ENCODE assay signal across 24 cellular contexts in genomic region chr21:45084121-45084520, GRCh38. TPM values are rescaled to one million over a fixed set of nuclear protein-coding genes. Genes with fewer than 3 reads are reported as not detected.
DNase-seq lines count a peak whose midpoint lies in the region; ATAC-seq lines count a peak whose summit lies in the region.
"Had no signal": no experiment of that assay in that cellular context is flagged by ENCODE, and none has a peak within 500 bp of the region (broad histone marks: within the 10 kb centered on the region; RNA-seq: fewer than 3 reads in every experiment).

No MANE protein-coding gene starts in this region.

- peak overlapping the region; percentile 53 for H3K27ac ChIP-seq in CD4-positive, CD25-positive, alpha-beta regulatory T cell (ENCODE audit: insufficient read depth, low read length, poor library complexity, severe bottlenecking)
- H3K27ac ChIP-seq: cardiac muscle cell, KMS-11 had no signal

- H3K4me1 Mint-ChIP-seq in activated CD4-positive, alpha-beta T cell treated with anti-CD3 and anti-CD28 coated beads for 36 hours: peaks cover 100% of the 10 kb centered on the region
- peaks cover 60 to 98% (median 87%) of the 10 kb centered on the region in 4 donors for H3K4me1 Mint-ChIP-seq in CD4-positive, CD25-positive, alpha-beta regulatory T cell
- H3K4me1 Mint-ChIP-seq in activated CD4-positive, alpha-beta memory T cell treated with anti-CD3 and anti-CD28 coated beads, Interleukin-2, amount 10 ng/mL, durations not matched to agents 7 days and 5 days: peaks cover 100% of the 10 kb centered on the region
- peaks cover 73% of the 10 kb centered on the region in 2 donors for H3K4me1 Mint-ChIP-seq in effector memory CD8-positive, alpha-beta T cell (ENCODE audit: low read depth in 2 of 2)

- no peaks in the 10 kb centered on the region for H3K9me3 Mint-ChIP-seq in activated CD4-positive, alpha-beta T cell treated with anti-CD3 and anti-CD28 coated beads for 36 hours (ENCODE audit: low read depth)
- no peaks in the 10 kb centered on the region for H3K9me3 Mint-ChIP-seq in CD4-positive, CD25-positive, alpha-beta regulatory T cell
- H3K9me3 Mint-ChIP-seq in activated CD4-positive, alpha-beta memory T cell treated with anti-CD3 and anti-CD28 coated beads, Interleukin-2, amount 10 ng/mL, durations not matched to agents 7 days and 5 days: no peaks in the 10 kb centered on the region
- no peaks in the 10 kb centered on the region for H3K9me3 Mint-ChIP-seq in effector memory CD8-positive, alpha-beta T cell
- H3K9me3 Mint-ChIP-seq: dendritic cell treated with granulocyte-macrophage colony-stimulating factor and Interleukin-4, amounts not matched to agents 40 ng/mL and 50 ng/mL, for 4 days; type B pancreatic cell had no signal

- H3K4me1 ChIP-seq in CD4-positive, CD25-positive, alpha-beta regulatory T cell (ENCODE audit: control insufficient read depth, insufficient read depth, low read length, poor library complexity, severe bottlenecking): peaks cover 83% of the 10 kb centered on the region

- POLR2A ChIA-PET in activated CD4-positive, alpha-beta T cell treated with anti-CD3 and anti-CD28 coated beads for 36 hours (lab: Charles Lee): no interaction called here
- POLR2A ChIA-PET in activated CD4-positive, alpha-beta memory T cell treated with anti-CD3 and anti-CD28 coated beads, Interleukin-2, amount 10 ng/mL, durations not matched to agents 7 days and 5 days (lab: Charles Lee): interaction anchor here (1.1 kb wide), 1 partner anchor 10 kb away, joined by 5 read pairs; the partner anchor contains the start of gene ADARB1

- H3K36me3 ChIP-seq in CD4-positive, CD25-positive, alpha-beta regulatory T cell (ENCODE audit: control insufficient read depth, insufficient read depth, low read length): no peaks in the 10 kb centered on the region
- H3K36me3 ChIP-seq: cardiac muscle cell had no signal

- no peaks in the 10 kb centered on the region for H3K27me3 Mint-ChIP-seq in activated CD4-positive, alpha-beta T cell treated with anti-CD3 and anti-CD28 coated beads for 36 hours
- H3K27me3 Mint-ChIP-seq in CD4-positive, CD25-positive, alpha-beta regulatory T cell: no peaks in the 10 kb centered on the region
- H3K27me3 Mint-ChIP-seq in activated CD4-positive, alpha-beta memory T cell treated with anti-CD3 and anti-CD28 coated beads, Interleukin-2, amount 10 ng/mL, durations not matched to agents 7 days and 5 days: no peaks in the 10 kb centered on the region
- no peaks in the 10 kb centered on the region for H3K27me3 Mint-ChIP-seq in effector memory CD8-positive, alpha-beta T cell
- H3K27me3 Mint-ChIP-seq: type B pancreatic cell had no signal

- H3K27me3 ChIP-seq in CD4-positive, CD25-positive, alpha-beta regulatory T cell (ENCODE audit: control insufficient read depth, insufficient read depth, low read length): no peaks in the 10 kb centered on the region
- H3K27me3 ChIP-seq: cardiac muscle cell, stomach had no signal

- intact Hi-C loops in activated CD4-positive, alpha-beta T cell treated with anti-CD3 and anti-CD28 coated beads for 36 hours (cut with DNase I, micrococcal nuclease): loop anchor here (5.0 to 10.0 kb wide), 2 partner anchors 203 to 269 kb away; partner anchors contain the start of genes POFUT2 (in 1 of the 2) and SUMO3 (in 1 of the 2)

- no peaks in the 10 kb centered on the region for H3K9me3 ChIP-seq in CD4-positive, CD25-positive, alpha-beta regulatory T cell (ENCODE audit: control insufficient read depth in 2 of 2, low read length in 2 of 2)
- H3K9me3 ChIP-seq: stomach had no signal

- peaks cover 35% of the 10 kb centered on the region for H3K36me3 Mint-ChIP-seq in activated CD4-positive, alpha-beta T cell treated with anti-CD3 and anti-CD28 coated beads for 36 hours (ENCODE audit: low read depth)
- peaks cover 19% of the 10 kb centered on the region for H3K36me3 Mint-ChIP-seq in CD4-positive, CD25-positive, alpha-beta regulatory T cell
- H3K36me3 Mint-ChIP-seq in activated CD4-positive, alpha-beta memory T cell treated with anti-CD3 and anti-CD28 coated beads, Interleukin-2, amount 10 ng/mL, durations not matched to agents 7 days and 5 days (ENCODE audit: low read depth): peaks cover 34% of the 10 kb centered on the region
- H3K36me3 Mint-ChIP-seq in effector memory CD8-positive, alpha-beta T cell (ENCODE audit: insufficient read depth): peaks cover 9% of the 10 kb centered on the region

- no peak overlapping the region for H3K4me3 Mint-ChIP-seq in activated CD4-positive, alpha-beta T cell treated with anti-CD3 and anti-CD28 coated beads for 36 hours
- H3K4me3 Mint-ChIP-seq in CD4-positive, CD25-positive, alpha-beta regulatory T cell: peak overlapping the region in 3 of 4 donors; percentile 59 to 75 (median 73)
- no peak overlapping the region for H3K4me3 Mint-ChIP-seq in activated CD4-positive, alpha-beta memory T cell treated with anti-CD3 and anti-CD28 coated beads, Interleukin-2, amount 10 ng/mL, durations not matched to agents 7 days and 5 days
- peak overlapping the region; percentile 19 to 51 for H3K4me3 Mint-ChIP-seq in effector memory CD8-positive, alpha-beta T cell
- H3K4me3 Mint-ChIP-seq: dendritic cell treated with granulocyte-macrophage colony-stimulating factor and Interleukin-4, amounts not matched to agents 40 ng/mL and 50 ng/mL, for 4 days; type B pancreatic cell had no signal

- ATAC-seq in activated CD4-positive, alpha-beta T cell treated with anti-CD3 and anti-CD28 coated beads for 36 hours: peak; percentile 41
- no peak for ATAC-seq in CD4-positive, CD25-positive, alpha-beta regulatory T cell (ENCODE audit: low read depth in 2 of 2)
- ATAC-seq in effector memory CD8-positive, alpha-beta T cell (replicated peaks): no peak
- no peak for ATAC-seq in HG03457 (IDR thresholded peaks at IDR 0.05; ENCODE audit: unreplicated experiment)
- ATAC-seq: HCT116 had no signal

- DNase-seq in activated CD4-positive, alpha-beta T cell treated with anti-CD3 and anti-CD28 coated beads for 36 hours: peak; percentile 51
- no peak for DNase-seq in activated CD4-positive, alpha-beta T cell treated with anti-CD3 and anti-CD28 coated beads, Interleukin-2, amount 50 U/mL, for 48 hours
- peak in 1 of 3 donors; percentile 49 for DNase-seq in CD4-positive, CD25-positive, alpha-beta regulatory T cell
- DNase-seq in activated CD4-positive, alpha-beta memory T cell treated with anti-CD3 and anti-CD28 coated beads, Interleukin-2, amount 10 ng/mL, durations not matched to agents 7 days and 5 days: no peak
- no peak for DNase-seq in effector memory CD8-positive, alpha-beta T cell
- DNase-seq in HT-29 (ENCODE audit: low spot score) (no peak), D341Med (ENCODE audit: low spot score) (no peak)
- DNase-seq: 8988T; AML-193; amygdala; Calu3; EL; NCI-H1930; NCI-H748 treated with DMSO at 0.1 percent for 48 hours; retina; stimulated activated CD4-positive, alpha-beta T cell treated with anti-CD3 and anti-CD28 coated beads, Interleukin-2, amount 100 ng/mL, for 48 hours; stomach had no signal

- CTCF ChIA-PET in activated CD4-positive, alpha-beta T cell treated with anti-CD3 and anti-CD28 coated beads for 36 hours (lab: Charles Lee): interaction anchor here (1.0 to 1.1 kb wide), 2 partner anchors 15 to 54 kb away, joined by 3 read pairs; no protein-coding TSS in a partner anchor
- CTCF ChIA-PET in activated CD4-positive, alpha-beta memory T cell treated with anti-CD3 and anti-CD28 coated beads, Interleukin-2, amount 10 ng/mL, durations not matched to agents 7 days and 5 days (lab: Charles Lee): interaction anchor here (1.1 to 1.3 kb wide), 2 partner anchors 44 to 134 kb away, joined by 3 to 4 read pairs; no protein-coding TSS in a partner anchor

- peak overlapping the region; percentile 76 for H3K27ac Mint-ChIP-seq in activated CD4-positive, alpha-beta T cell treated with anti-CD3 and anti-CD28 coated beads for 36 hours
- H3K27ac Mint-ChIP-seq in CD4-positive, CD25-positive, alpha-beta regulatory T cell: peak overlapping the region; percentile 17 to 86 (median 83)
- peak overlapping the region; percentile 76 for H3K27ac Mint-ChIP-seq in activated CD4-positive, alpha-beta memory T cell treated with anti-CD3 and anti-CD28 coated beads, Interleukin-2, amount 10 ng/mL, durations not matched to agents 7 days and 5 days
- H3K27ac Mint-ChIP-seq in effector memory CD8-positive, alpha-beta T cell: peak overlapping the region; percentile 64
- H3K27ac Mint-ChIP-seq: dendritic cell treated with granulocyte-macrophage colony-stimulating factor and Interleukin-4, amounts not matched to agents 40 ng/mL and 50 ng/mL, for 4 days; type B pancreatic cell had no signal

- H3K4me3 ChIP-seq in CD4-positive, CD25-positive, alpha-beta regulatory T cell (ENCODE audit: low read depth, low read length): peak overlapping the region; percentile 23
- H3K4me3 ChIP-seq: cardiac muscle cell, smooth muscle cell, stomach had no signal

RNA-seq across cellular contexts. Expression of gene ADARB1, which starts 9.7 kb away (rescaled TPM):
- total RNA-seq in activated CD4-positive, alpha-beta T cell treated with anti-CD3 and anti-CD28 coated beads for 36 hours: 10 to 100 TPM; 32.8 to 37.7 TPM
- 52.9 TPM for total RNA-seq in CD4-positive, CD25-positive, alpha-beta regulatory T cell
- polyA plus RNA-seq in CD4-positive, CD25-positive, alpha-beta regulatory T cell: 1 to 10 TPM; 2.8 to 7.2 (median 4.7) TPM
- 10 to 100 TPM; 59.1 to 59.6 TPM for total RNA-seq in activated CD4-positive, alpha-beta memory T cell treated with anti-CD3 and anti-CD28 coated beads, Interleukin-2, amount 10 ng/mL, durations not matched to agents 7 days and 5 days
- total RNA-seq in HT-29 (2014; rRNA removed; shearing (Covaris generic)): 3.3 and 5.0 TPM in 2 replicates

Comparison
In these comparisons a context has a peak if more than half of its experiments do, and no peak if none do; other contexts are left out.
1. H3K4me3 Mint-ChIP-seq: peak in CD4-positive, CD25-positive, alpha-beta regulatory T cell (3 of 4) and effector memory CD8-positive, alpha-beta T cell (2 of 2); none in activated CD4-positive, alpha-beta T cell treated with anti-CD3 and anti-CD28 coated beads for 36 hours (single experiment) and activated CD4-positive, alpha-beta memory T cell treated with anti-CD3 and anti-CD28 coated beads, Interleukin-2, amount 10 ng/mL, durations not matched to agents 7 days and 5 days (single experiment).
2. Peak in every context shown above with its lines, with median percentiles within 50 percentile points of each other: H3K27ac Mint-ChIP-seq.